ENCODE assay signal across 11 cellular contexts in the genomic region with DNA sequence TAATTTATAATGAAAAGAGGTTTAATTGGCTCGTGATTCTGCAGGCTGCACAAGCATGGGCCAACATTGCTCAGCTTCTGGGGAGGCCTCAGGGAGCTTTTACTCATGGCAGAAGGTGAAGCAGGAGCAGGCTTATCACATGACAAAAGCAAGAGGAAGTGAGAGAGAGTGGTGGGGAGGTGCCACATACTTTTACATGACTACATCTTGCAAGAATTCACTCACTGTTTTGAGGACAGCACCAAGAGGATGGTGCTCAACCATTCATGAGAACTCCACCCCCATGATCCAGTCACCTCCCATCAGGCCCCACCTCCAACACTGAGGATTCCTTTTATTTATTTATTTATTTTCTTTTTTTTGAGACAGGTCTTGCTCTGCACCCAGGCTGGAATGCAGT. TPM values are rescaled to one million over a fixed set of nuclear protein-coding genes. Genes with fewer than 3 reads are reported as not detected.
DNase-seq lines count a peak whose midpoint lies in the region; ATAC-seq, FAIRE-seq and TF ChIP-seq lines count a peak whose summit lies in the region.
"Had no signal": no experiment of that assay in that cellular context is flagged by ENCODE, and none has a peak within 500 bp of the region (broad histone marks: within the 10 kb centered on the region; RNA-seq: fewer than 3 reads in every experiment).

No MANE protein-coding gene starts in this region.

- FAIRE-seq in urothelium cell line (lab: Jason Lieb, UNC): no peak

- TF ChIP-seq CTCF in foreskin keratinocyte (conservative IDR thresholded peaks at IDR 0.05): no peak

- ATAC-seq in foreskin keratinocyte: peak; percentile 69

- DNase-seq in AG08396 (ENCODE audit: low spot score) (peak; percentile 37), HCEC 1CT (peak; percentile 90), SIG-M5 treated with dmso at 0.1 percent for 504 hours (lab: John Stamatoyannopoulos, UW; ENCODE audit: unreplicated experiment) (peak; percentile 63), foreskin keratinocyte (peak; percentile 96 to 98), NCI-H1092 (lab: John Stamatoyannopoulos, UW) (no peak), urothelium cell line (ENCODE audit: low spot score) (no peak), UCSD-AML1 (lab: John Stamatoyannopoulos, UW; ENCODE audit: unreplicated experiment) (no peak), dedifferentiated amniotic fluid mesenchymal stem cell (ENCODE audit: extremely low spot score) (no peak)
- DNase-seq: DMS79, H7, T-helper 9 cell had no signal

- H3K4me1 ChIP-seq in foreskin keratinocyte: peaks cover 31% of the 10 kb centered on the region

- no peaks in the 10 kb centered on the region for H3K27me3 ChIP-seq in foreskin keratinocyte

- no peak overlapping the region for H3K27ac ChIP-seq in foreskin keratinocyte

RNA-seq across cellular contexts. Expression of a gene that starts 5.5 kb away (rescaled TPM):
- total RNA-seq in foreskin keratinocyte: 47.2 and 51.6 TPM in 2 replicates
- 37.6 and 42.5 TPM in 2 replicates for polyA plus RNA-seq in foreskin keratinocyte

RNA-seq across cellular contexts. Expression of a gene that starts 57.5 kb away (rescaled TPM):
- 0.35 and 0.44 TPM in 2 replicates for total RNA-seq in foreskin keratinocyte
- 0.25 TPM in 2 replicates for polyA plus RNA-seq in foreskin keratinocyte

Comparison
In these comparisons a context has a peak if more than half of its experiments do, and no peak if none do; other contexts are left out.
1. DNase-seq: peak in AG08396 (single experiment), HCEC 1CT (single experiment), SIG-M5 treated with dmso at 0.1 percent for 504 hours (single experiment) and foreskin keratinocyte (2 of 2); none in NCI-H1092 (single experiment), urothelium cell line (single experiment), UCSD-AML1 (single experiment) and dedifferentiated amniotic fluid mesenchymal stem cell (single experiment).